In the genomic region with DNA sequence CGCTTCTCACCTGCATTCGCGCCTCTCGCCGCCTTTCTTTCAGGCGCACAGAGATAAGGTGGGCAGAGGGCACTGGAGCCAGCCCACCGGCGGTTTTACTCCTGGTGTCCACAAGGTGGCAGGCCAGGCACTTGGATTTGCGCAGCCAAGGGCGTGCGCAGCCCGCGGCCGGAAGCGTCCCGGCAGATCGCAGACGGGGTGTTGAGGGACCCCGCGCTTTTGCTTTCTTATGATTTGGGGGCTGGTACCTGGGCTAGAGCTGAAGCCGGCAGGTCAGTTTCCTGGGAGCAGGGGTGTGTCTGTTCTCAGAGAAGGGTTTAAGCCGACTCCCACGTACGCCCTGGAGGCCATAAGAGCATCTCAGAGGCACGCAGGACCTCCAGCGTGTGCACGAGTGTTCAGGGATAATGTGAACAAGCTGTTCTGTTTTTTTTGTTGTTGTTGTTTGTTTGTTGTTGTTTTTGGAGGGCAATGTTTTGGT, we compare ENCODE assay signal across 8 cellular contexts.
DNase-seq lines count a peak whose midpoint lies in the region; ATAC-seq, FAIRE-seq and TF ChIP-seq lines count a peak whose summit lies in the region.

No MANE protein-coding gene starts in this region.

- no peak overlapping the region for H3K9ac ChIP-seq in kidney (ENCODE audit: low read length in 2 of 2)

- peak overlapping the region; percentile 81 for H3K4me2 ChIP-seq in A549

- 6% methylated on average over 22 of the region's 27 CpGs for WGBS in A549 (ENCODE audit: missing lambda C conversion rate)

- FAIRE-seq in A549 (lab: Jason Lieb, UNC), result no peak
- FAIRE-seq in bronchial epithelial cell (lab: Jason Lieb, UNC), result no peak
- FAIRE-seq in kidney (lab: Jason Lieb, UNC), result no peak

- TF ChIP-seq EP300 in A549 (IDR thresholded peaks at IDR 0.05), result no peak

- TF ChIP-seq POLR2A in A549 (IDR thresholded peaks at IDR 0.05; ENCODE audit: low read length), result no peak

- CTCF ChIA-PET in A549 (lab: Yijun Ruan, JAX), result interaction anchor here (0.7 to 2.0 kb wide), 16 partner anchors 9 to 1420 kb away, joined by 3 to 13 read pairs (median 4); no protein-coding TSS in a partner anchor

- peak; percentile 43 to 69 for DNase-seq in A549 (ENCODE audit: low read depth in 1 of 2, low spot score in 1 of 2)
- peak; percentile 78 for DNase-seq in NCI-H2107 (lab: John Stamatoyannopoulos, UW)
- peak; percentile 81 for DNase-seq in WERI-Rb-1
- peak; percentile 33 for DNase-seq in bronchial epithelial cell (ENCODE audit: low read depth)
- peak; percentile 87 for DNase-seq in kidney
- peak; percentile 51 to 62 for DNase-seq in stimulated activated CD4-positive, alpha-beta T cell treated with anti-CD3 and anti-CD28 coated beads, Interleukin-1b, Interleukin-23, amount 100 ng/mL, for 1 hour (ENCODE audit: low read depth in 2 of 2)

- POLR2A ChIA-PET in A549 (lab: Yijun Ruan, JAX), result no interaction called here

- H3K4me3 ChIP-seq in A549 (peak overlapping the region; percentile 43), WERI-Rb-1 (ENCODE audit: low read depth, low read length) (peak overlapping the region; percentile 52), bronchial epithelial cell (ENCODE audit: low read depth, low read length) (peak overlapping the region; percentile 18), kidney (ENCODE audit: low read length in 2 of 2) (peak overlapping the region; percentile 53 to 62)

- TF ChIP-seq RAD21 in A549 (conservative IDR thresholded peaks at IDR 0.05 in 1 of 2, IDR thresholded peaks at IDR 0.05 in 1 of 2), result peak; percentile 76 to 84

- intact Hi-C loops in kidney (cut with DNase I), result no loop called here

- ATAC-seq in A549 (peak; percentile 96 to 100), GM18511 (IDR thresholded peaks at IDR 0.05; ENCODE audit: unreplicated experiment) (peak; percentile 100), HG03045 (IDR thresholded peaks at IDR 0.05; ENCODE audit: unreplicated experiment) (peak; percentile 99)

- H3K36me3 ChIP-seq in WERI-Rb-1 (no peaks in the 10 kb centered on the region), bronchial epithelial cell (ENCODE audit: control insufficient read depth, insufficient read depth, low read length) (no peaks in the 10 kb centered on the region), kidney (ENCODE audit: control insufficient read depth in 1 of 2, insufficient read depth in 2 of 2, low read length in 2 of 2) (no peaks in the 10 kb centered on the region)

- no peaks in the 10 kb centered on the region for H3K9me3 ChIP-seq in A549
- no peaks in the 10 kb centered on the region for H3K9me3 ChIP-seq in WERI-Rb-1 (ENCODE audit: severe bottlenecking)
- H3K9me3 ChIP-seq in kidney (ENCODE audit: control insufficient read depth in 1 of 2, low read length in 2 of 2), result no peaks in the 10 kb centered on the region

- TF ChIP-seq CTCF in A549 (IDR thresholded peaks at IDR 0.05) (peak; percentile 78), WERI-Rb-1 (IDR thresholded peaks at IDR 0.05; ENCODE audit: low read depth, low read length) (peak; percentile 79), bronchial epithelial cell (IDR thresholded peaks at IDR 0.05; ENCODE audit: insufficient read depth, low read length, severe bottlenecking) (peak; percentile 88), kidney (IDR thresholded peaks at IDR 0.05; ENCODE audit: borderline replicate concordance, extremely low read depth, insufficient read depth) (peak; percentile 84)

- H3K27me3 ChIP-seq in WERI-Rb-1 (ENCODE audit: insufficient read depth, low read depth, severe bottlenecking), result no peaks in the 10 kb centered on the region
- H3K27me3 ChIP-seq in bronchial epithelial cell (ENCODE audit: control insufficient read depth, insufficient read depth, low read length), result no peaks in the 10 kb centered on the region

- H3K27ac ChIP-seq in A549 (peak overlapping the region in 1 of 2 experiments; percentile 56; a peak in 1 of 6 replicates), WERI-Rb-1 (peak overlapping the region; percentile 39; the same call in 1 of the 2 replicates), kidney (ENCODE audit: low read depth in 2 of 2, low read length in 2 of 2) (no peak overlapping the region)

- H3K4me1 ChIP-seq in A549, result no peaks in the 10 kb centered on the region
- H3K4me1 ChIP-seq in kidney (ENCODE audit: control insufficient read depth in 1 of 2, insufficient read depth in 1 of 2, low read depth in 1 of 2, low read length in 2 of 2), result peaks cover 0 to 2% of the 10 kb centered on the region in 2 donors

TF ChIP-seq in A549, 52 proteins besides CTCF, POLR2A, EP300 and RAD21:
- TF ChIP-seq ZSCAN20 (CRISPR knock-in tag; IDR thresholded peaks at IDR 0.05), result no peak
- no peak for TF ChIP-seq GATA3 (IDR thresholded peaks at IDR 0.05; ENCODE audit: borderline replicate concordance)
- no peak for TF ChIP-seq FOXS1 (CRISPR knock-in tag; IDR thresholded peaks at IDR 0.05)
- TF ChIP-seq CEBPB (IDR thresholded peaks at IDR 0.05), result no peak
- no peak for TF ChIP-seq POLR2AphosphoS2 (conservative IDR thresholded peaks at IDR 0.05; ENCODE audit: low read length)
- TF ChIP-seq, protein P1, sequence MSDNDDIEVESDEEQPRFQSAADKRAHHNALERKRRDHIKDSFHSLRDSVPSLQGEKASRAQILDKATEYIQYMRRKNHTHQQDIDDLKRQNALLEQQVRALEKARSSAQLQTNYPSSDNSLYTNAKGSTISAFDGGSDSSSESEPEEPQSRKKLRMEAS (IDR thresholded peaks at IDR 0.05), result peak; percentile 67
- TF ChIP-seq ESRRA (IDR thresholded peaks at IDR 0.05; ENCODE audit: borderline replicate concordance, low read length), result no peak
- no peak for TF ChIP-seq KDM5A (IDR thresholded peaks at IDR 0.05)
- TF ChIP-seq, protein P2, sequence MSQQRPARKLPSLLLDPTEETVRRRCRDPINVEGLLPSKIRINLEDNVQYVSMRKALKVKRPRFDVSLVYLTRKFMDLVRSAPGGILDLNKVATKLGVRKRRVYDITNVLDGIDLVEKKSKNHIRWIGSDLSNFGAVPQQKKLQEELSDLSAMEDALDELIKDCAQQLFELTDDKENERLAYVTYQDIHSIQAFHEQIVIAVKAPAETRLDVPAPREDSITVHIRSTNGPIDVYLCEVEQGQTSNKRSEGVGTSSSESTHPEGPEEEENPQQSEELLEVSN (IDR thresholded peaks at IDR 0.05; ENCODE audit: borderline replicate concordance, low read depth), result peak; percentile 83
- TF ChIP-seq HOXB13 (CRISPR knock-in tag; IDR thresholded peaks at IDR 0.05; ENCODE audit: low read depth), result no peak
- TF ChIP-seq NR3C1 (IDR thresholded peaks at IDR 0.05), result no peak
- TF ChIP-seq JUN (IDR thresholded peaks at IDR 0.05), result no peak
- TF ChIP-seq, protein P3, sequence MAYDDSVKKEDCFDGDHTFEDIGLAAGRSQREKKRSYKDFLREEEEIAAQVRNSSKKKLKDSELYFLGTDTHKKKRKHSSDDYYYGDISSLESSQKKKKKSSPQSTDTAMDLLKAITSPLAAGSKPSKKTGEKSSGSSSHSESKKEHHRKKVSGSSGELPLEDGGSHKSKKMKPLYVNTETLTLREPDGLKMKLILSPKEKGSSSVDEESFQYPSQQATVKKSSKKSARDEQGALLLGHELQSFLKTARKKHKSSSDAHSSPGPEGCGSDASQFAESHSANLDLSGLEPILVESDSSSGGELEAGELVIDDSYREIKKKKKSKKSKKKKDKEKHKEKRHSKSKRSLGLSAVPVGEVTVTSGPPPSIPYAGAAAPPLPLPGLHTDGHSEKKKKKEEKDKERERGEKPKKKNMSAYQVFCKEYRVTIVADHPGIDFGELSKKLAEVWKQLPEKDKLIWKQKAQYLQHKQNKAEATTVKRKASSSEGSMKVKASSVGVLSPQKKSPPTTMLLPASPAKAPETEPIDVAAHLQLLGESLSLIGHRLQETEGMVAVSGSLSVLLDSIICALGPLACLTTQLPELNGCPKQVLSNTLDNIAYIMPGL (CRISPR knock-in tag; IDR thresholded peaks at IDR 0.05; ENCODE audit: borderline replicate concordance), result no peak
- peak; percentile 83 for TF ChIP-seq SMC3 (IDR thresholded peaks at IDR 0.05)
- no peak for TF ChIP-seq ZFP36 (IDR thresholded peaks at IDR 0.05; ENCODE audit: borderline replicate concordance, partially characterized antibody)
- no peak for TF ChIP-seq SREBF2 (IDR thresholded peaks at IDR 0.05)

Comparison
In these comparisons a context has a peak if more than half of its experiments do, and no peak if none do; other contexts are left out.
1. DNase-seq: peak in every context shown above with its lines; median percentile 87 in kidney; 81 in WERI-Rb-1; 78 in NCI-H2107; 56 in stimulated activated CD4-positive, alpha-beta T cell treated with anti-CD3 and anti-CD28 coated beads, Interleukin-1b, Interleukin-23, amount 100 ng/mL, for 1 hour; 56 in A549; 33 in bronchial epithelial cell.